ENCODE assay signal across 1 cellular context in the genomic region with DNA sequence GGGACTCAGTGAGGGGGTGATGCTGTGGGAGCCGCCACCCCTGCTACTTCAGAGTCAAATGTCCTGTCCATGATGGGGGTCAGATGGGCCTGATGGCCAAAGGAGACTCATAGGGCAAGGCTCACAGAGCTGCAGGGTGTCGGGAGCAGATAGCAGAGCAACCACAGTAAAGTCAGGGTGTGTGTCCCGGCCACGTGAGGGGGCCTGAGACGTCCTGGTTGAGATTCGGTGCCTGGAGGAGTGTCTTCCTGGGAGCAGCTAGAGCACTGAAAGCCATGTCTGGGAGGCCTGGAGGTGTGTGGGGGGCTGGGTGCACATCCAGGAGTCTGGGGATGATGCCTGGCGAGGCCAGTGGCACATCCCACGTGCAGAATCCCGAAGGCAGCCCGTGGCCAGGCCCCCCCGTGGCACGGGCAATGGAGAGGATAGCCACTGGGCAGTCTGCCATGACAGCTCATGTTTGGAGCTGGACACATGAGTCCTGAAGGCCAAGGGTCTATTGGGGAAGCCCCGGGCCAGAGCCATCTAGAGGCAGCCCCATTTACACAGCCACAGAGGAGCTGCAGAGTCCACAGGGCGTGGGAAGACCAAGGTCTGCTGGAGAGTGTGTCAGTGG.
TF ChIP-seq lines count a peak whose summit lies in the region.

No MANE protein-coding gene starts in this region.

TF ChIP-seq in A549, 52 proteins besides CTCF, POLR2A, EP300 and RAD21:
- TF ChIP-seq, protein P1, sequence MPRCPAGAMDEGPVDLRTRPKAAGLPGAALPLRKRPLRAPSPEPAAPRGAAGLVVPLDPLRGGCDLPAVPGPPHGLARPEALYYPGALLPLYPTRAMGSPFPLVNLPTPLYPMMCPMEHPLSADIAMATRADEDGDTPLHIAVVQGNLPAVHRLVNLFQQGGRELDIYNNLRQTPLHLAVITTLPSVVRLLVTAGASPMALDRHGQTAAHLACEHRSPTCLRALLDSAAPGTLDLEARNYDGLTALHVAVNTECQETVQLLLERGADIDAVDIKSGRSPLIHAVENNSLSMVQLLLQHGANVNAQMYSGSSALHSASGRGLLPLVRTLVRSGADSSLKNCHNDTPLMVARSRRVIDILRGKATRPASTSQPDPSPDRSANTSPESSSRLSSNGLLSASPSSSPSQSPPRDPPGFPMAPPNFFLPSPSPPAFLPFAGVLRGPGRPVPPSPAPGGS (IDR thresholded peaks at IDR 0.05), result no peak
- TF ChIP-seq FOSB (CRISPR knock-in tag; IDR thresholded peaks at IDR 0.05) (no peak), EHF (CRISPR knock-in tag; IDR thresholded peaks at IDR 0.05) (no peak), TFCP2L1 (CRISPR knock-in tag; IDR thresholded peaks at IDR 0.05) (no peak)
